9 cellular contexts compared by ENCODE assay signal in genomic region chrX:47030339-47030738, GRCh38. TPM values are rescaled to one million over a fixed set of nuclear protein-coding genes. Genes with fewer than 3 reads are reported as not detected.
DNase-seq lines count a peak whose midpoint lies in the region; ATAC-seq and TF ChIP-seq lines count a peak whose summit lies in the region.
"Had no signal": no experiment of that assay in that cellular context is flagged by ENCODE, and none has a peak within 500 bp of the region (broad histone marks: within the 10 kb centered on the region; RNA-seq: fewer than 3 reads in every experiment).

No MANE protein-coding gene starts in this region.

- no peaks in the 10 kb centered on the region for H3K27me3 ChIP-seq in spleen (replicated peaks in 1 of 7)

- TF ChIP-seq POLR2A in spleen (IDR thresholded peaks at IDR 0.05), result no peak

- H3K9me3 Mint-ChIP-seq in glutamatergic neuron (ENCODE audit: unreplicated experiment), result peaks cover 2% of the 10 kb centered on the region
- H3K9me3 Mint-ChIP-seq: memory B cell had no signal

- DNase-seq in AG09309 (ENCODE audit: low read depth) (peak; percentile 28), GM12864 (ENCODE audit: low read depth) (peak; percentile 5), NCI-H2029 treated with DMSO at 0.1 percent for 48 hours (lab: John Stamatoyannopoulos, UW) (peak; percentile 8), glutamatergic neuron (no peak), spleen (no peak), activated gamma-delta T cell (lab: John Stamatoyannopoulos, UW) (no peak)

- H3K4me3 Mint-ChIP-seq in glutamatergic neuron (ENCODE audit: unreplicated experiment), result no peak overlapping the region
- H3K4me3 Mint-ChIP-seq: memory B cell had no signal

- no peaks in the 10 kb centered on the region for H3K36me3 Mint-ChIP-seq in glutamatergic neuron (ENCODE audit: unreplicated experiment)

- no peaks in the 10 kb centered on the region for H3K4me1 ChIP-seq in spleen

- H3K9me3 ChIP-seq in spleen, result no peaks in the 10 kb centered on the region

- intact Hi-C loops in spleen (cut with DNase I; ENCODE audit: low total_unique reads), result no loop called here

- H3K4me3 ChIP-seq in AG09309 (ENCODE audit: control insufficient read depth, low read depth, low read length) (no peak overlapping the region), GM12864 (ENCODE audit: low read depth, low read length) (no peak overlapping the region), spleen (no peak overlapping the region)

- no peaks in the 10 kb centered on the region for H3K27me3 Mint-ChIP-seq in glutamatergic neuron (ENCODE audit: unreplicated experiment)
- H3K27me3 Mint-ChIP-seq: memory B cell had no signal

- ATAC-seq in GM19467 (IDR thresholded peaks at IDR 0.05; ENCODE audit: unreplicated experiment), result no peak

- peak; percentile 66 for TF ChIP-seq CTCF in AG09309 (IDR thresholded peaks at IDR 0.05; ENCODE audit: control insufficient read depth, insufficient read depth, low read depth, low read length, missing control alignments)
- peak; percentile 27 for TF ChIP-seq CTCF in GM12864 (IDR thresholded peaks at IDR 0.05; ENCODE audit: low read depth, low read length, missing control alignments)
- peak; percentile 77 for TF ChIP-seq CTCF in VCaP (conservative IDR thresholded peaks at IDR 0.05)
- peak; percentile 62 for TF ChIP-seq CTCF in glutamatergic neuron (IDR thresholded peaks at IDR 0.05; ENCODE audit: partially characterized antibody, unreplicated experiment)
- peak in 10 of 11 experiments; percentile 30 to 60 (median 54) for TF ChIP-seq CTCF in spleen (IDR thresholded peaks at IDR 0.05 in 8 of 11, conservative IDR thresholded peaks at IDR 0.05 in 3 of 11)

- H3K27ac Mint-ChIP-seq in glutamatergic neuron (ENCODE audit: unreplicated experiment), result no peak overlapping the region
- H3K27ac Mint-ChIP-seq: memory B cell had no signal

- H3K4me1 Mint-ChIP-seq in glutamatergic neuron (ENCODE audit: low read depth, unreplicated experiment), result no peaks in the 10 kb centered on the region

- H3K27ac ChIP-seq in VCaP, result no peak overlapping the region
- no peak overlapping the region for H3K27ac ChIP-seq in spleen

- H3K36me3 ChIP-seq in spleen, result peaks cover 0 to 11% (median 0%) of the 10 kb centered on the region in 6 donors

RNA-seq across cellular contexts. Expression of gene RGN, which starts 47.9 kb away (rescaled TPM):
- total RNA-seq in glutamatergic neuron (ENCODE audit: unreplicated experiment), result 2.7 TPM
- 1 to 10 TPM; 2.2 to 6.6 (median 5.8) TPM for total RNA-seq in spleen
- polyA plus RNA-seq in spleen, result 1 to 10 TPM; 1.3 to 5.8 (median 2.8) TPM

Comparison
In these comparisons a context has a peak if more than half of its experiments do, and no peak if none do; other contexts are left out.
1. DNase-seq: peak in AG09309 (single experiment), GM12864 (single experiment) and NCI-H2029 treated with DMSO at 0.1 percent for 48 hours (single experiment); none in glutamatergic neuron (single experiment), spleen (single experiment) and activated gamma-delta T cell (single experiment).
2. CTCF ChIP-seq: peak in every context shown above with its lines; median percentile 77 in VCaP; 66 in AG09309; 62 in glutamatergic neuron; 54 in spleen; 27 in GM12864.